Comparison of ENCODE assay signal across 1 cellular context in genomic region chr19:7211191-7211988, GRCh38.
A peak's percentile ranks its signal among the peaks of the same experiment; 100 is the strongest.
TF ChIP-seq lines count a peak whose summit lies in the region.

No MANE protein-coding gene starts in this region.

TF ChIP-seq in liver, 16 proteins besides CTCF, POLR2A, EP300 and RAD21 (continued from another document):
- peak in 1 of 2 donors; percentile 47 for TF ChIP-seq HNF4A (conservative IDR thresholded peaks at IDR 0.05)
- peak in 1 of 2 donors; percentile 38 for TF ChIP-seq EGR1 (IDR thresholded peaks at IDR 0.05; ENCODE audit: low read depth in 2 of 2)
- peak; percentile 67 to 86 for TF ChIP-seq RXRA (IDR thresholded peaks at IDR 0.05)
- TF ChIP-seq TAF1 (conservative IDR thresholded peaks at IDR 0.05): no peak
